In the genomic region with DNA sequence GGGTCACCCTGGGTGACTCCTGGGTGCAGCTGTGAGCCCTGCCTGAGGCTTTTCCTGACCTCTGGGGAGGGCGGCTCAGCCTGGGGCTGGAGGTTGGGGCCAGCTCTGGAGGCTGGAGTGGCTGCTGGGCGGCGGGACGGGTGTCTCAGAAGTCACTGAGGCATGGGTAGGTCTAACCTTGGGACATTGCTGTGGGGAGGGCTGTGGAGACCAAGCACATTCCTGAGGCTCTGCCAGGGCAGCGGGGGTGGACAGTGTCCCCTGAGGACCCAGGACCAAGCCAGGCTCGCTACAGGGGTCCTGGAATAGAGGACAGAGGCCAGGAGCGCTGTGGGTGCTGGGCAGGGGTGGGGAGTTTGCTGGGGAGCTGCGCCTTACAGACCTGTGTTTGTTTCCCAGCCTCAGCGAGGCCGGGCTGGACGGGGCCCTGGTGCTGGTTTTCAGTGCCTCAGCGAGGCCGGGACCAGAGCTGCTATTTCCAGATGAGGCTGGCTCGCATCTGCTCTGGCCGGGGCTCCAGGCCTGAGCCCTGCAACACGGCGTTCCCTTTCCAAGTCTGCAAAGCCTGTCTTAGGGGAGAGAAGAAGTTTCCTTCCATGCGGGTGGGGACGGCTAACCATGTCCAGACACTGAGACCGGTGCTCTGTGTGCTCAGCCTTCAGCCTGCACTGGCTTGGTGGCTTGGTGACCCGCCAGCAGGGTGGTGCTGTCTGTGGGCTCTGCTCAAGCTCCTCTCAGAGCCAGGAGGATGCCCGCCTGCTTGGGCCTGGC, we compare ENCODE assay signal across 11 cellular contexts. TPM values are rescaled to one million over a fixed set of nuclear protein-coding genes. Genes with fewer than 3 reads are reported as not detected.
DNase-seq lines count a peak whose midpoint lies in the region; ATAC-seq lines count a peak whose summit lies in the region.
"Had no signal": no experiment of that assay in that cellular context is flagged by ENCODE, and none has a peak within 500 bp of the region (broad histone marks: within the 10 kb centered on the region; RNA-seq: fewer than 3 reads in every experiment).

No MANE protein-coding gene starts in this region.

- peak overlapping the region; percentile 15 for H3K4me3 Mint-ChIP-seq in dendritic cell treated with granulocyte-macrophage colony-stimulating factor and Interleukin-4, amounts not matched to agents 40 ng/mL and 50 ng/mL, for 4 days
- H3K4me3 Mint-ChIP-seq in naive thymus-derived CD8-positive, alpha-beta T cell, result peak overlapping the region in 8 of 10 donors; percentile 15 to 96 (median 68)

- peaks cover 41% of the 10 kb centered on the region for H3K4me1 Mint-ChIP-seq in dendritic cell treated with granulocyte-macrophage colony-stimulating factor and Interleukin-4, amounts not matched to agents 40 ng/mL and 50 ng/mL, for 4 days (ENCODE audit: low read depth)
- H3K4me1 Mint-ChIP-seq in naive thymus-derived CD8-positive, alpha-beta T cell, result peaks cover 30 to 40% (median 37%) of the 10 kb centered on the region in 4 donors

- H3K27me3 Mint-ChIP-seq in dendritic cell treated with granulocyte-macrophage colony-stimulating factor and Interleukin-4, amounts not matched to agents 40 ng/mL and 50 ng/mL, for 4 days, result no peaks in the 10 kb centered on the region
- no peaks in the 10 kb centered on the region for H3K27me3 Mint-ChIP-seq in naive thymus-derived CD8-positive, alpha-beta T cell

- H3K27ac ChIP-seq in ACC112 (ENCODE audit: low read depth, low read length), result peak overlapping the region; percentile 43
- H3K27ac ChIP-seq: vagina had no signal

- H3K9me3 Mint-ChIP-seq in dendritic cell treated with granulocyte-macrophage colony-stimulating factor and Interleukin-4, amounts not matched to agents 40 ng/mL and 50 ng/mL, for 4 days, result no peaks in the 10 kb centered on the region
- H3K9me3 Mint-ChIP-seq in naive thymus-derived CD8-positive, alpha-beta T cell, result no peaks in the 10 kb centered on the region

- no peaks in the 10 kb centered on the region for H3K9me3 ChIP-seq in MG63
- H3K9me3 ChIP-seq: vagina had no signal

- peak overlapping the region; percentile 99 for H3K27ac Mint-ChIP-seq in dendritic cell treated with granulocyte-macrophage colony-stimulating factor and Interleukin-4, amounts not matched to agents 40 ng/mL and 50 ng/mL, for 4 days
- peak overlapping the region in 6 of 10 donors; percentile 11 to 98 (median 54) for H3K27ac Mint-ChIP-seq in naive thymus-derived CD8-positive, alpha-beta T cell

- no peak for ATAC-seq in naive thymus-derived CD8-positive, alpha-beta T cell
- no peak for ATAC-seq in GM21576 (IDR thresholded peaks at IDR 0.05; ENCODE audit: unreplicated experiment)

- H3K36me3 Mint-ChIP-seq in dendritic cell treated with granulocyte-macrophage colony-stimulating factor and Interleukin-4, amounts not matched to agents 40 ng/mL and 50 ng/mL, for 4 days (ENCODE audit: low read depth), result peaks cover 89% of the 10 kb centered on the region
- peaks cover 0 to 35% (median 0%) of the 10 kb centered on the region in 3 donors for H3K36me3 Mint-ChIP-seq in naive thymus-derived CD8-positive, alpha-beta T cell

- intact Hi-C loops in dendritic cell treated with granulocyte-macrophage colony-stimulating factor and Interleukin-4, amounts not matched to agents 40 ng/mL and 50 ng/mL, for 4 days (cut with micrococcal nuclease), result loop anchor here (5.0 kb wide), 2 partner anchors 63 to 148 kb away; no protein-coding TSS in a partner anchor

- no peaks in the 10 kb centered on the region for H3K27me3 ChIP-seq in ACC112 (ENCODE audit: insufficient read depth, low read length)
- H3K27me3 ChIP-seq in MG63, result no peaks in the 10 kb centered on the region
- H3K27me3 ChIP-seq: vagina had no signal

- DNase-seq in MG63 (no peak), DMS153 (lab: John Stamatoyannopoulos, UW) (no peak), NCI-H2107 (lab: John Stamatoyannopoulos, UW) (no peak)
- DNase-seq in naive thymus-derived CD8-positive, alpha-beta T cell, result peak in 1 of 10 donors; percentile 53
- DNase-seq in effector CD4-positive, alpha-beta T cell, result no peak
- DNase-seq: foreskin fibroblast, NCI-H524 had no signal

- H3K4me3 ChIP-seq in ACC112 (ENCODE audit: low read depth, low read length) (peak overlapping the region; percentile 100), MG63 (peak overlapping the region; percentile 4; the same call in 1 of the 2 replicates)
- H3K4me3 ChIP-seq: vagina had no signal

- H3K36me3 ChIP-seq in ACC112 (ENCODE audit: insufficient read depth, low read length) (peaks cover 38% of the 10 kb centered on the region), MG63 (peaks cover 61% of the 10 kb centered on the region)

- POLR2A ChIA-PET in naive thymus-derived CD8-positive, alpha-beta T cell (lab: Charles Lee), result no interaction called here

- H3K79me2 ChIP-seq in ACC112 (ENCODE audit: control insufficient read depth, insufficient read depth, low read length, unreplicated experiment), result peaks cover 54% of the 10 kb centered on the region

- no peak overlapping the region for H2AFZ ChIP-seq in ACC112 (ENCODE audit: low read length, unreplicated experiment)

- H3K4me1 ChIP-seq in ACC112 (ENCODE audit: control insufficient read depth, insufficient read depth, low read length, unreplicated experiment), result peaks cover 31% of the 10 kb centered on the region

RNA-seq across cellular contexts. Expression of gene SLC25A6, which starts 3.0 kb away (rescaled TPM):
- 478 and 634 TPM in 2 replicates for total RNA-seq in MG63 (2014; rRNA removed; shearing (Covaris generic); ENCODE audit: low replicate concordance)
- 100 to 1,000 TPM; 251 to 254 TPM for total RNA-seq in naive thymus-derived CD8-positive, alpha-beta T cell
- 100 to 1,000 TPM; 427 to 622 (median 526) TPM for polyA plus RNA-seq in naive thymus-derived CD8-positive, alpha-beta T cell

RNA-seq across cellular contexts. Expression of gene ASMTL, which starts 57.8 kb away (rescaled TPM):
- 29.3 and 60.9 TPM in 2 replicates for total RNA-seq in MG63 (2014; rRNA removed; shearing (Covaris generic); ENCODE audit: low replicate concordance)
- total RNA-seq in naive thymus-derived CD8-positive, alpha-beta T cell, result 10 to 100 TPM; 24.9 to 27.2 TPM
- 10 to 100 TPM; 37.8 to 43.6 (median 42.3) TPM for polyA plus RNA-seq in naive thymus-derived CD8-positive, alpha-beta T cell

RNA-seq across cellular contexts. Expression of gene IL3RA, which starts 58.3 kb away (rescaled TPM):
- total RNA-seq in MG63 (2014; rRNA removed; shearing (Covaris generic); ENCODE audit: low replicate concordance), result not detected in 2 replicates
- total RNA-seq in naive thymus-derived CD8-positive, alpha-beta T cell, result under 1 TPM in 1 of 2 experiments, not detected in 1; 0.36 TPM
- under 1 TPM in 2 of 3 donors, not detected in 1; 0.14 to 0.24 TPM for polyA plus RNA-seq in naive thymus-derived CD8-positive, alpha-beta T cell
